Comparison of ENCODE assay signal across 1 cellular context in genomic region chr7:16754869-16755317, GRCh38.
TF ChIP-seq lines count a peak whose summit lies in the region.

No MANE protein-coding gene starts in this region.

TF ChIP-seq in K562, 482 proteins besides CTCF, POLR2A, EP300 and RAD21 (continued from another document and continues in another):
- TF ChIP-seq HMGXB4 (CRISPR knock-in tag; IDR thresholded peaks at IDR 0.05) (no peak), SMAD3 (CRISPR knock-in tag; conservative IDR thresholded peaks at IDR 0.05) (no peak), POU5F1 (IDR thresholded peaks at IDR 0.05; ENCODE audit: borderline replicate concordance, low read depth, low read length, partially characterized antibody) (no peak), PHTF2 (CRISPR knock-in tag; IDR thresholded peaks at IDR 0.05) (no peak), OTX1 (CRISPR knock-in tag; IDR thresholded peaks at IDR 0.05) (no peak), ATF3 (IDR thresholded peaks at IDR 0.05) (no peak), ATF3 (CRISPR knock-in tag; conservative IDR thresholded peaks at IDR 0.05) (no peak), CBFA2T2 (conservative IDR thresholded peaks at IDR 0.05) (no peak), ELF1 (tag; IDR thresholded peaks at IDR 0.05) (no peak), NFIX (CRISPR knock-in tag; IDR thresholded peaks at IDR 0.05; ENCODE audit: low read depth) (no peak), RB1 (IDR thresholded peaks at IDR 0.05; ENCODE audit: low read depth) (no peak), DPF2 (IDR thresholded peaks at IDR 0.05) (peak; percentile 25; the same call in 1 of the 2 replicates), E2F8 (IDR thresholded peaks at IDR 0.05; ENCODE audit: low read depth, partially characterized antibody) (peak; percentile 7), PBX2 (CRISPR knock-in tag; IDR thresholded peaks at IDR 0.05; ENCODE audit: low read depth) (no peak), PBX2 (tag; conservative IDR thresholded peaks at IDR 0.05; ENCODE audit: low read depth) (0 out of 2 replicates have a peak, but pooled peaks have one; percentile 32), KDM1A (IDR thresholded peaks at IDR 0.05) (no peak), NKRF (IDR thresholded peaks at IDR 0.05; ENCODE audit: borderline replicate concordance) (no peak; the same call in 1 of the 2 replicates), TAF9B (IDR thresholded peaks at IDR 0.05; ENCODE audit: partially characterized antibody) (no peak), ZNF12 (CRISPR knock-in tag; IDR thresholded peaks at IDR 0.05) (no peak), ZNF239 (CRISPR knock-in tag; IDR thresholded peaks at IDR 0.05) (no peak), PTRF (tag; IDR thresholded peaks at IDR 0.05) (no peak), ZNF124 (CRISPR knock-in tag; IDR thresholded peaks at IDR 0.05) (no peak), SMARCC2 (IDR thresholded peaks at IDR 0.05; ENCODE audit: low read depth) (no peak), DDX20 (tag; IDR thresholded peaks at IDR 0.05; ENCODE audit: low read depth) (no peak), CBFA2T3 (IDR thresholded peaks at IDR 0.05) (peak; percentile 47; the same call in 1 of the 2 replicates)
- TF ChIP-seq, protein P1, sequence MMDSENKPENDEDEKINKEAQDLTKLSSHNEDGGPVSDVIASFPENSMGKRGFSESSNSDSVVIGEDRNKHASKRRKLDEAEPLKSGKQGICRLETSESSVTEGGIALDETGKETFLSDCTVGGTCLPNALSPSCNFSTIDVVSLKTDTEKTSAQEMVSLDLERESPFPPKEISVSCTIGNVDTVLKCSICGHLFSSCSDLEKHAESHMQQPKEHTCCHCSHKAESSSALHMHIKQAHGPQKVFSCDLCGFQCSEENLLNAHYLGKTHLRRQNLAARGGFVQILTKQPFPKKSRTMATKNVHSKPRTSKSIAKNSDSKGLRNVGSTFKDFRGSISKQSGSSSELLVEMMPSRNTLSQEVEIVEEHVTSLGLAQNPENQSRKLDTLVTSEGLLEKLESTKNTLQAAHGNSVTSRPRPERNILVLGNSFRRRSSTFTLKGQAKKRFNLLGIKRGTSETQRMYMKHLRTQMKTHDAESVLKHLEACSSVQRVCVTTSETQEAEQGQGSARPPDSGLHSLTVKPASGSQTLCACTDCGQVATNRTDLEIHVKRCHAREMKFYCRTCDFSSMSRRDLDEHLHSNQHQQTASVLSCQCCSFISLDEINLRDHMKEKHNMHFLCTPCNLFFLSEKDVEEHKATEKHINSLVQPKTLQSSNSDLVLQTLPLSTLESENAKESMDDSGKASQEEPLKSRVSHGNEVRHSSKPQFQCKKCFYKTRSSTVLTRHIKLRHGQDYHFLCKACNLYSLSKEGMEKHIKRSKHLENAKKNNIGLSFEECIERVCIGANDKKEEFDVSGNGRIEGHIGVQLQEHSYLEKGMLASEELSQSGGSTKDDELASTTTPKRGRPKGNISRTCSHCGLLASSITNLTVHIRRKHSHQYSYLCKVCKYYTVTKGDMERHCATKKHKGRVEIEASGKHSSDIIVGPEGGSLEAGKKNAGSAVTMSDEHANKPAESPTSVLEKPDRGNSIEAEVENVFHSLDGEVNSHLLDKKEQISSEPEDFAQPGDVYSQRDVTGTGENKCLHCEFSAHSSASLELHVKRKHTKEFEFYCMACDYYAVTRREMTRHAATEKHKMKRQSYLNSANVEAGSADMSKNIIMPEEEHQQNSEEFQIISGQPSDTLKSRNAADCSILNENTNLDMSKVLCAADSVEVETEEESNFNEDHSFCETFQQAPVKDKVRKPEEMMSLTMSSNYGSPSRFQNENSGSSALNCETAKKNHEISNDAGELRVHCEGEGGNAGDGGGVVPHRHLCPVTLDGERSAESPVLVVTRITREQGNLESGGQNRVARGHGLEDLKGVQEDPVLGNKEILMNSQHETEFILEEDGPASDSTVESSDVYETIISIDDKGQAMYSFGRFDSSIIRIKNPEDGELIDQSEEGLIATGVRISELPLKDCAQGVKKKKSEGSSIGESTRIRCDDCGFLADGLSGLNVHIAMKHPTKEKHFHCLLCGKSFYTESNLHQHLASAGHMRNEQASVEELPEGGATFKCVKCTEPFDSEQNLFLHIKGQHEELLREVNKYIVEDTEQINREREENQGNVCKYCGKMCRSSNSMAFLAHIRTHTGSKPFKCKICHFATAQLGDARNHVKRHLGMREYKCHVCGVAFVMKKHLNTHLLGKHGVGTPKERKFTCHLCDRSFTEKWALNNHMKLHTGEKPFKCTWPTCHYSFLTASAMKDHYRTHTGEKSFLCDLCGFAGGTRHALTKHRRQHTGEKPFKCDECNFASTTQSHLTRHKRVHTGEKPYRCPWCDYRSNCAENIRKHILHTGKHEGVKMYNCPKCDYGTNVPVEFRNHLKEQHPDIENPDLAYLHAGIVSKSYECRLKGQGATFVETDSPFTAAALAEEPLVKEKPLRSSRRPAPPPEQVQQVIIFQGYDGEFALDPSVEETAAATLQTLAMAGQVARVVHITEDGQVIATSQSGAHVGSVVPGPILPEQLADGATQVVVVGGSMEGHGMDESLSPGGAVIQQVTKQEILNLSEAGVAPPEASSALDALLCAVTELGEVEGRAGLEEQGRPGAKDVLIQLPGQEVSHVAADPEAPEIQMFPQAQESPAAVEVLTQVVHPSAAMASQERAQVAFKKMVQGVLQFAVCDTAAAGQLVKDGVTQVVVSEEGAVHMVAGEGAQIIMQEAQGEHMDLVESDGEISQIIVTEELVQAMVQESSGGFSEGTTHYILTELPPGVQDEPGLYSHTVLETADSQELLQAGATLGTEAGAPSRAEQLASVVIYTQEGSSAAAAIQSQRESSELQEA (IDR thresholded peaks at IDR 0.05; ENCODE audit: low read depth) = no peak
- TF ChIP-seq, protein P2, sequence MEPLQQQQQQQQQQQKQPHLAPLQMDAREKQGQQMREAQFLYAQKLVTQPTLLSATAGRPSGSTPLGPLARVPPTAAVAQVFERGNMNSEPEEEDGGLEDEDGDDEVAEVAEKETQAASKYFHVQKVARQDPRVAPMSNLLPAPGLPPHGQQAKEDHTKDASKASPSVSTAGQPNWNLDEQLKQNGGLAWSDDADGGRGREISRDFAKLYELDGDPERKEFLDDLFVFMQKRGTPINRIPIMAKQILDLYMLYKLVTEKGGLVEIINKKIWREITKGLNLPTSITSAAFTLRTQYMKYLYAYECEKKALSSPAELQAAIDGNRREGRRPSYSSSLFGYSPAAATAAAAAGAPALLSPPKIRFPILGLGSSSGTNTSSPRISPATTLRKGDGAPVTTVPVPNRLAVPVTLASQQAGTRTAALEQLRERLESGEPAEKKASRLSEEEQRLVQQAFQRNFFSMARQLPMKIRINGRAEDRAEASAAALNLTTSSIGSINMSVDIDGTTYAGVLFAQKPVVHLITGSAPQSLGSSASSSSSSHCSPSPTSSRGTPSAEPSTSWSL (CRISPR knock-in tag; IDR thresholded peaks at IDR 0.05; ENCODE audit: borderline replicate concordance) = no peak
- TF ChIP-seq, protein P3, sequence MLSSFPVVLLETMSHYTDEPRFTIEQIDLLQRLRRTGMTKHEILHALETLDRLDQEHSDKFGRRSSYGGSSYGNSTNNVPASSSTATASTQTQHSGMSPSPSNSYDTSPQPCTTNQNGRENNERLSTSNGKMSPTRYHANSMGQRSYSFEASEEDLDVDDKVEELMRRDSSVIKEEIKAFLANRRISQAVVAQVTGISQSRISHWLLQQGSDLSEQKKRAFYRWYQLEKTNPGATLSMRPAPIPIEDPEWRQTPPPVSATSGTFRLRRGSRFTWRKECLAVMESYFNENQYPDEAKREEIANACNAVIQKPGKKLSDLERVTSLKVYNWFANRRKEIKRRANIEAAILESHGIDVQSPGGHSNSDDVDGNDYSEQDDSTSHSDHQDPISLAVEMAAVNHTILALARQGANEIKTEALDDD (IDR thresholded peaks at IDR 0.05) = peak; percentile 78; the same call in 1 of the 2 replicates
- TF ChIP-seq, protein P4, sequence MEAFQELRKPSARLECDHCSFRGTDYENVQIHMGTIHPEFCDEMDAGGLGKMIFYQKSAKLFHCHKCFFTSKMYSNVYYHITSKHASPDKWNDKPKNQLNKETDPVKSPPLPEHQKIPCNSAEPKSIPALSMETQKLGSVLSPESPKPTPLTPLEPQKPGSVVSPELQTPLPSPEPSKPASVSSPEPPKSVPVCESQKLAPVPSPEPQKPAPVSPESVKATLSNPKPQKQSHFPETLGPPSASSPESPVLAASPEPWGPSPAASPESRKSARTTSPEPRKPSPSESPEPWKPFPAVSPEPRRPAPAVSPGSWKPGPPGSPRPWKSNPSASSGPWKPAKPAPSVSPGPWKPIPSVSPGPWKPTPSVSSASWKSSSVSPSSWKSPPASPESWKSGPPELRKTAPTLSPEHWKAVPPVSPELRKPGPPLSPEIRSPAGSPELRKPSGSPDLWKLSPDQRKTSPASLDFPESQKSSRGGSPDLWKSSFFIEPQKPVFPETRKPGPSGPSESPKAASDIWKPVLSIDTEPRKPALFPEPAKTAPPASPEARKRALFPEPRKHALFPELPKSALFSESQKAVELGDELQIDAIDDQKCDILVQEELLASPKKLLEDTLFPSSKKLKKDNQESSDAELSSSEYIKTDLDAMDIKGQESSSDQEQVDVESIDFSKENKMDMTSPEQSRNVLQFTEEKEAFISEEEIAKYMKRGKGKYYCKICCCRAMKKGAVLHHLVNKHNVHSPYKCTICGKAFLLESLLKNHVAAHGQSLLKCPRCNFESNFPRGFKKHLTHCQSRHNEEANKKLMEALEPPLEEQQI (IDR thresholded peaks at IDR 0.05) = no peak
